ENCODE assay signal across 28 cellular contexts in the genomic region with DNA sequence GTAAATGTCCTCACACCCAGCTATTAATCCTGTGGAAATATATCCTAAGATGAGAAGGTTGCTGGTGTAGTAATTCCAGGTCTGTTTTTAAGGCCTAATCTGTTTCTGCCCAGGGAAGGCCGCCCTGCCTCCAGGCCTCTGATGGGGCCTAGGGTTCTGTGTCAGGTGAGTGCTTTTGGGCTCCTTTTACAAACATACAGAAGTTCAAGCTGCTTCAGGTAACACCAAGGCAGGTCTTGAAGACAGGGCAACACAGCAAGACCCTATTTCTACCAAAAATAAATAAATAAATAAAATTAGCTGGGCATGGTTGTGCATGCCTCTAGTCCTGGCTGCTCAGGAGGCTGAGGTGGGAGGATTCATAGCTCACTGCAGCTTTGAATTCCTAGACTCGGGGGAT. TPM values are rescaled to one million over a fixed set of nuclear protein-coding genes. Genes with fewer than 3 reads are reported as not detected.
"Had no signal": no experiment of that assay in that cellular context is flagged by ENCODE, and none has a peak within 500 bp of the region (broad histone marks: within the 10 kb centered on the region; RNA-seq: fewer than 3 reads in every experiment).

No MANE protein-coding gene starts in this region.

- H2AFZ ChIP-seq: hepatocyte, neural progenitor cell had no signal

- H3K9me3 ChIP-seq: ovary, testis had no signal

- H3K4me1 ChIP-seq: right atrium auricular region, testis had no signal

- H3K36me3 ChIP-seq: neural progenitor cell, neutrophil, ovary, right atrium auricular region, stomach, upper lobe of right lung had no signal

- H3K4me3 ChIP-seq: hepatocyte, left ventricle myocardium inferior, lung, neural progenitor cell, ovary, right atrium auricular region, skin epidermis, stomach, testis, tibial artery, upper lobe of right lung had no signal

- DNase-seq: islet precursor cell; left ventricle myocardium inferior; mesendoderm; naive B cell; natural killer cell; nephron progenitor cell; occipital lobe; ovary; stimulated activated CD4-positive, alpha-beta T cell treated with anti-CD3 and anti-CD28 coated beads, Interleukin-12 subunit alpha, Interleukin-12 subunit beta, amount 100 ng/mL, for 4 hours; stimulated activated CD4-positive, alpha-beta T cell treated with anti-CD3 and anti-CD28 coated beads, Interleukin-15, amount 100 ng/mL, for 24 hours; stimulated activated CD4-positive, alpha-beta T cell treated with anti-CD3 and anti-CD28 coated beads, Interleukin-2, amount 100 ng/mL, for 24 hours; stimulated activated CD4-positive, alpha-beta T cell treated with anti-CD3 and anti-CD28 coated beads, Interleukin-4, amount 100 ng/mL, for 1 hour; stimulated activated naive B cell treated with anti-CD40 and anti-IgM and Interleukin-4, amounts not matched to agents 10 μg/mL and 1 μg/mL and 100 μg/mL, for 72 hours; stimulated activated naive CD8-positive, alpha-beta T cell treated with anti-CD3 and anti-CD28 coated beads, Interleukin-15, Interleukin-2, amounts not matched to agents 100 U/mL and 50 U/mL, for 24 hours; stomach; testis; tibial artery; trophoblast cell; upper lobe of right lung had no signal

- H3K27me3 ChIP-seq: hepatocyte, neural progenitor cell, ovary, right atrium auricular region, stomach, testis, upper lobe of right lung had no signal

- H3K27ac ChIP-seq: hepatocyte, left ventricle myocardium inferior, neural progenitor cell, neutrophil, ovary, right atrium auricular region, skin epidermis, stomach, testis, tibial artery, upper lobe of right lung had no signal

- H3K4me2 ChIP-seq: hepatocyte, neural progenitor cell had no signal

RNA-seq across cellular contexts. Expression of a gene that starts 9.3 kb away (rescaled TPM):
- total RNA-seq: mononuclear cell, natural killer cell had no signal

RNA-seq across cellular contexts. Expression of a gene that starts 30.5 kb away (rescaled TPM):
- total RNA-seq: kidney epithelial cell, pulmonary artery endothelial cell had no signal
